Comparison of ENCODE assay signal across 1 cellular context in genomic region chr9:34701023-34701768, GRCh38.
TF ChIP-seq lines count a peak whose summit lies in the region.

No MANE protein-coding gene starts in this region.

TF ChIP-seq in SK-N-SH treated with all-trans-retinoic acid at 6 μM for 48 hours, 23 proteins besides CTCF, POLR2A, EP300 and RAD21 (continued from another document):
- TF ChIP-seq, protein P1, sequence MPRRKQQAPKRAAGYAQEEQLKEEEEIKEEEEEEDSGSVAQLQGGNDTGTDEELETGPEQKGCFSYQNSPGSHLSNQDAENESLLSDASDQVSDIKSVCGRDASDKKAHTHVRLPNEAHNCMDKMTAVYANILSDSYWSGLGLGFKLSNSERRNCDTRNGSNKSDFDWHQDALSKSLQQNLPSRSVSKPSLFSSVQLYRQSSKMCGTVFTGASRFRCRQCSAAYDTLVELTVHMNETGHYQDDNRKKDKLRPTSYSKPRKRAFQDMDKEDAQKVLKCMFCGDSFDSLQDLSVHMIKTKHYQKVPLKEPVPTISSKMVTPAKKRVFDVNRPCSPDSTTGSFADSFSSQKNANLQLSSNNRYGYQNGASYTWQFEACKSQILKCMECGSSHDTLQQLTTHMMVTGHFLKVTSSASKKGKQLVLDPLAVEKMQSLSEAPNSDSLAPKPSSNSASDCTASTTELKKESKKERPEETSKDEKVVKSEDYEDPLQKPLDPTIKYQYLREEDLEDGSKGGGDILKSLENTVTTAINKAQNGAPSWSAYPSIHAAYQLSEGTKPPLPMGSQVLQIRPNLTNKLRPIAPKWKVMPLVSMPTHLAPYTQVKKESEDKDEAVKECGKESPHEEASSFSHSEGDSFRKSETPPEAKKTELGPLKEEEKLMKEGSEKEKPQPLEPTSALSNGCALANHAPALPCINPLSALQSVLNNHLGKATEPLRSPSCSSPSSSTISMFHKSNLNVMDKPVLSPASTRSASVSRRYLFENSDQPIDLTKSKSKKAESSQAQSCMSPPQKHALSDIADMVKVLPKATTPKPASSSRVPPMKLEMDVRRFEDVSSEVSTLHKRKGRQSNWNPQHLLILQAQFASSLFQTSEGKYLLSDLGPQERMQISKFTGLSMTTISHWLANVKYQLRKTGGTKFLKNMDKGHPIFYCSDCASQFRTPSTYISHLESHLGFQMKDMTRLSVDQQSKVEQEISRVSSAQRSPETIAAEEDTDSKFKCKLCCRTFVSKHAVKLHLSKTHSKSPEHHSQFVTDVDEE (CRISPR knock-in tag; IDR thresholded peaks at IDR 0.05) = no peak
- TF ChIP-seq ZFP3 (CRISPR knock-in tag; IDR thresholded peaks at IDR 0.05) (no peak), ISL1 (CRISPR knock-in tag; IDR thresholded peaks at IDR 0.05) (no peak), TOX (CRISPR knock-in tag; IDR thresholded peaks at IDR 0.05; ENCODE audit: borderline replicate concordance) (no peak), CSRNP3 (CRISPR knock-in tag; IDR thresholded peaks at IDR 0.05) (no peak), BACH2 (CRISPR knock-in tag; IDR thresholded peaks at IDR 0.05; ENCODE audit: borderline replicate concordance) (no peak)
